ENCODE assay signal across 8 cellular contexts in genomic region chr4:8403173-8403753, GRCh38. TPM values are rescaled to one million over a fixed set of nuclear protein-coding genes. Genes with fewer than 3 reads are reported as not detected.
DNase-seq lines count a peak whose midpoint lies in the region; ATAC-seq, FAIRE-seq and TF ChIP-seq lines count a peak whose summit lies in the region.

No MANE protein-coding gene starts in this region.

- H4K5ac ChIP-seq in H1 (ENCODE audit: insufficient read length, low read depth, low read length) = no peak overlapping the region

- H4K8ac ChIP-seq in H1 (ENCODE audit: extremely low read depth, insufficient read depth, low read length) (no peak overlapping the region), mesenchymal stem cell (ENCODE audit: low read length) (no peak overlapping the region)

- peak in 2 of 3 experiments; percentile 87 to 93; a peak in 3 of 4 replicates for TF ChIP-seq CTCF in H1 (IDR thresholded peaks at IDR 0.05; ENCODE audit: control extremely low read depth in 1 of 3, insufficient read depth in 1 of 3, low read depth in 1 of 3, low read length in 3 of 3)

- H3K9me3 ChIP-seq in H1 (ENCODE audit: insufficient read depth in 2 of 2, low read depth in 1 of 2, low read length in 1 of 2) = no peaks in the 10 kb centered on the region; a peak in 1 of 4 replicates
- H3K9me3 ChIP-seq in mesenchymal stem cell (ENCODE audit: control insufficient read depth, low read length) = no peaks in the 10 kb centered on the region

- H3K4ac ChIP-seq in H1 (replicated peaks; ENCODE audit: insufficient read length, low read depth, low read length) (no peak overlapping the region), mesenchymal stem cell (ENCODE audit: low read depth in 1 of 2, low read length in 2 of 2) (no peak overlapping the region)

- H3K36me3 ChIP-seq in H1 (ENCODE audit: control insufficient read depth in 2 of 4, insufficient read depth in 4 of 4, low read length in 3 of 4) = peaks cover 0 to 3% (median 0%) of the 10 kb centered on the region in 4 experiments; a peak in 1 of 8 replicates
- peaks cover 62 to 68% of the 10 kb centered on the region in 2 experiments for H3K36me3 ChIP-seq in mesenchymal stem cell (ENCODE audit: control insufficient read depth in 1 of 2, insufficient read depth in 2 of 2, low read depth in 1 of 2, low read length in 2 of 2)

- H3K4me3 ChIP-seq in H1 (ENCODE audit: extremely low read depth in 1 of 4, insufficient read depth in 2 of 4, low read depth in 3 of 4, low read length in 4 of 4) = no peak overlapping the region
- H3K4me3 ChIP-seq in mesenchymal stem cell (ENCODE audit: insufficient read depth in 1 of 2, low read depth in 1 of 2, low read length in 2 of 2) = no peak overlapping the region

- H2BK120ac ChIP-seq in H1 (replicated peaks; ENCODE audit: low read depth, low read length) (no peak overlapping the region), mesenchymal stem cell (ENCODE audit: low read depth, low read length) (no peak overlapping the region)

- DNase-seq in AG08395 (ENCODE audit: low spot score) (peak; percentile 95), GM18507 (ENCODE audit: extremely low spot score, insufficient read length, low read depth) (peak; percentile 49), NCI-H2227 (lab: John Stamatoyannopoulos, UW; ENCODE audit: unreplicated experiment) (peak; percentile 67), H1 (ENCODE audit: low read depth in 1 of 2, low spot score in 2 of 2) (peak; percentile 33 to 93), mesenchymal stem cell (peak; percentile 78)
- DNase-seq in activated CD4-positive, alpha-beta T cell treated with anti-CD3 and anti-CD28 coated beads, Interleukin-2, amount 50 U/mL, for 4 hours = peak; percentile 18 to 43
- DNase-seq in stimulated activated CD8-positive, alpha-beta memory T cell treated with anti-CD3 and anti-CD28 coated beads, Interleukin-7, amount 100 ng/mL, for 48 hours (ENCODE audit: extremely low read depth in 1 of 2, low read depth in 1 of 2) = peak; percentile 14 to 17

- no peak overlapping the region for H3K18ac ChIP-seq in H1 (ENCODE audit: extremely low read depth, low read length)
- H3K18ac ChIP-seq in mesenchymal stem cell (ENCODE audit: low read depth in 1 of 2, low read length in 2 of 2) = no peak overlapping the region

- peak; percentile 94 to 97 for TF ChIP-seq RAD21 in H1 (IDR thresholded peaks at IDR 0.05 in 1 of 2, conservative IDR thresholded peaks at IDR 0.05 in 1 of 2; ENCODE audit: low read depth in 2 of 2, low read length in 2 of 2)

- H3K79me1 ChIP-seq in H1 (ENCODE audit: low read depth, low read length) = no peaks in the 10 kb centered on the region
- peaks cover 12% of the 10 kb centered on the region for H3K79me1 ChIP-seq in mesenchymal stem cell (replicated peaks; ENCODE audit: low read length, poor library complexity, severe bottlenecking)

- ATAC-seq in GM19397 (IDR thresholded peaks at IDR 0.05; ENCODE audit: unreplicated experiment) = no peak

- H3K9ac ChIP-seq in H1 (replicated peaks in 1 of 4; ENCODE audit: extremely low read depth in 1 of 4, low read depth in 3 of 4, low read length in 3 of 4) = no peak overlapping the region
- peak overlapping the region; percentile 12 for H3K9ac ChIP-seq in mesenchymal stem cell (ENCODE audit: low read length)

- H2BK20ac ChIP-seq in H1 (ENCODE audit: low read length) = no peak overlapping the region

- H2AFZ ChIP-seq in H1 (ENCODE audit: low read length) (no peak overlapping the region), mesenchymal stem cell (ENCODE audit: low read depth, low read length) (no peak overlapping the region)

- WGBS in H1 (ENCODE audit: extremely low coverage in 1 of 2, insufficient coverage in 1 of 2, insufficient read length in 1 of 2, insufficient replicate concordance in 2 of 2, low coverage in 1 of 2, low lambda C conversion rate in 2 of 2, missing lambda C conversion rate in 1 of 2), 2 experiments = 64% methylated on average over 12 of the region's 12 CpGs; no CpG with 5 or more reads in 1 of the 2 experiments
- 46% methylated on average over 12 of the region's 12 CpGs for WGBS in mesenchymal stem cell

- H3K27me3 ChIP-seq in H1 (replicated peaks in 1 of 4; ENCODE audit: control insufficient read depth in 3 of 4, extremely low read depth in 1 of 4, insufficient read depth in 3 of 4, low read length in 3 of 4) = no peaks in the 10 kb centered on the region
- no peaks in the 10 kb centered on the region for H3K27me3 ChIP-seq in mesenchymal stem cell (ENCODE audit: control insufficient read depth in 1 of 2, insufficient read depth in 1 of 2, low read length in 2 of 2)

- H3K4me1 ChIP-seq in H1 (replicated peaks in 1 of 4; ENCODE audit: control insufficient read depth in 3 of 4, insufficient read depth in 4 of 4, low read length in 3 of 4) = no peaks in the 10 kb centered on the region; a peak in 1 of 7 replicates
- H3K4me1 ChIP-seq in mesenchymal stem cell (ENCODE audit: control insufficient read depth, insufficient read depth, low read depth, low read length) = peaks cover 6% of the 10 kb centered on the region

- H3K14ac ChIP-seq in H1 (ENCODE audit: insufficient read length) (no peak overlapping the region), mesenchymal stem cell (ENCODE audit: low read length in 2 of 2) (no peak overlapping the region)

- H3K27ac ChIP-seq in H1 (ENCODE audit: low read depth, low read length) = no peak overlapping the region
- no peak overlapping the region for H3K27ac ChIP-seq in mesenchymal stem cell (ENCODE audit: low read length, poor library complexity, severe bottlenecking)

- no peaks in the 10 kb centered on the region for H4K20me1 ChIP-seq in H1 (replicated peaks in 1 of 2; ENCODE audit: control insufficient read depth in 1 of 2, insufficient read depth in 2 of 2, low read length in 2 of 2)

- no peak for TF ChIP-seq POLR2A in H1 (IDR thresholded peaks at IDR 0.05; ENCODE audit: control extremely low read depth in 1 of 2, low read depth in 2 of 2, low read length in 2 of 2)

- H3K79me2 ChIP-seq in H1 (ENCODE audit: control insufficient read depth in 1 of 2, insufficient read depth in 2 of 2, low read length in 2 of 2) = no peaks in the 10 kb centered on the region

- no peak overlapping the region for H2BK12ac ChIP-seq in H1 (ENCODE audit: low read depth, low read length)
- peak overlapping the region in 1 of 2 experiments; percentile 29 for H2BK12ac ChIP-seq in mesenchymal stem cell (ENCODE audit: low read length in 2 of 2)

- no peak overlapping the region for H3K4me2 ChIP-seq in H1 (ENCODE audit: insufficient read depth in 1 of 2, low read depth in 2 of 2, low read length in 2 of 2)
- no peak overlapping the region for H3K4me2 ChIP-seq in mesenchymal stem cell (ENCODE audit: low read length, poor library complexity, severe bottlenecking)

- no peak overlapping the region for H2AK5ac ChIP-seq in H1 (ENCODE audit: low read depth, low read length)
- no peak overlapping the region for H2AK5ac ChIP-seq in mesenchymal stem cell (ENCODE audit: low read length, severe bottlenecking)

- H3K23me2 ChIP-seq in H1 (ENCODE audit: low read depth, low read length) = no peaks in the 10 kb centered on the region

- CTCF ChIA-PET in H1 (lab: Charles Lee; ENCODE audit: partially characterized antibody) = interaction anchor here (0.7 to 10.4 kb wide), 42 partner anchors 8 to 368 kb away, joined by 3 to 94 read pairs (median 4); no protein-coding TSS in a partner anchor

- H3K23ac ChIP-seq in H1 (ENCODE audit: insufficient read length) (no peak overlapping the region), mesenchymal stem cell (ENCODE audit: low read length in 2 of 2) (no peak overlapping the region)

- no peak overlapping the region for H3K56ac ChIP-seq in H1 (replicated peaks; ENCODE audit: insufficient read length, low read depth, low read length)

- no peak overlapping the region for H2BK5ac ChIP-seq in H1 (ENCODE audit: low read depth, low read length)
- no peak overlapping the region for H2BK5ac ChIP-seq in mesenchymal stem cell (ENCODE audit: low read depth, low read length, poor library complexity, severe bottlenecking)

- FAIRE-seq in GM18507 (lab: Jason Lieb, UNC) (no peak), H1 (lab: Jason Lieb, UNC) (peak; percentile 78)

- POLR2A ChIA-PET in H1 (lab: Charles Lee; ENCODE audit: partially characterized antibody) = no interaction called here

- H2BK15ac ChIP-seq in H1 (ENCODE audit: low read length) (no peak overlapping the region), mesenchymal stem cell (ENCODE audit: low read depth, poor library complexity, severe bottlenecking) (no peak overlapping the region)

- no peak overlapping the region for H4K91ac ChIP-seq in H1 (replicated peaks; ENCODE audit: insufficient read length, low read length)
- no peak overlapping the region for H4K91ac ChIP-seq in mesenchymal stem cell (ENCODE audit: low read length)

- no peak for TF ChIP-seq EP300 in H1 (IDR thresholded peaks at IDR 0.05; ENCODE audit: borderline replicate concordance in 1 of 2, low read depth in 2 of 2, low read length in 2 of 2)

TF ChIP-seq in H1, 55 proteins besides CTCF, POLR2A, EP300 and RAD21 (continues in another document):
- TF ChIP-seq GABPA (IDR thresholded peaks at IDR 0.05; ENCODE audit: borderline replicate concordance, insufficient read depth, low read length) = peak; percentile 58; the same call in 1 of the 2 replicates

RNA-seq across cellular contexts. Expression of gene ACOX3, which starts 37.3 kb away (rescaled TPM):
- 9.9 and 10.2 TPM in 2 replicates for total RNA-seq in H1 (2021; fragmentation: NEBNext Ultra II Directional; extraction: Animal tissue kit (Norgen Biotek cat#: 25700))
- 2.5 and 4.3 TPM in 2 replicates for polyA plus RNA-seq in H1 (2011; rRNA removed)
- 3.5 TPM for polyA plus RNA-seq in H1 (2011; cell fraction: cytosol; rRNA removed)
- 4.9 TPM for polyA plus RNA-seq in H1 (2011; cell fraction: nucleus; rRNA removed)
- polyA plus RNA-seq in H1 (2012, experiment 1 of 2) = 5.7 to 10.4 TPM (median 7.9 TPM) in 4 replicates
- polyA plus RNA-seq in H1 (2012, experiment 2 of 2) = 8.1 TPM
- polyA plus RNA-seq in H1 (2013, experiment 1 of 2) = 6.0 TPM
- polyA plus RNA-seq in H1 (2013, experiment 2 of 2) = 5.7 TPM
- 5.4 and 9.0 TPM in 2 replicates for polyA minus RNA-seq in H1 (2011; rRNA and poly(A)+ RNA removed)
- polyA minus RNA-seq in H1 (2011; cell fraction: cytosol; rRNA and poly(A)+ RNA removed) = 2.1 TPM
- 5.4 TPM for polyA minus RNA-seq in H1 (2011; cell fraction: nucleus; rRNA and poly(A)+ RNA removed)
- polyA plus RNA-seq in mesenchymal stem cell (2013, experiment 1 of 2) = 10.4 TPM
- polyA plus RNA-seq in mesenchymal stem cell (2013, experiment 2 of 2) = 12.2 TPM

RNA-seq across cellular contexts. Expression of gene TRMT44, which starts 37.3 kb away (rescaled TPM):
- total RNA-seq in H1 (2021; fragmentation: NEBNext Ultra II Directional; extraction: Animal tissue kit (Norgen Biotek cat#: 25700)) = 20.1 and 23.9 TPM in 2 replicates
- polyA plus RNA-seq in H1 (2011; rRNA removed) = 8.6 and 11.6 TPM in 2 replicates
- polyA plus RNA-seq in H1 (2011; cell fraction: cytosol; rRNA removed) = 10.6 TPM
- 37.2 TPM for polyA plus RNA-seq in H1 (2011; cell fraction: nucleus; rRNA removed)
- 9.3 to 14.4 TPM (median 11.8 TPM) in 4 replicates for polyA plus RNA-seq in H1 (2012, experiment 1 of 2)
- 5.4 TPM for polyA plus RNA-seq in H1 (2012, experiment 2 of 2)
- polyA plus RNA-seq in H1 (2013, experiment 1 of 2) = 7.4 TPM
- polyA plus RNA-seq in H1 (2013, experiment 2 of 2) = 7.0 TPM
- 14.1 and 18.0 TPM in 2 replicates for polyA minus RNA-seq in H1 (2011; rRNA and poly(A)+ RNA removed)
- polyA minus RNA-seq in H1 (2011; cell fraction: cytosol; rRNA and poly(A)+ RNA removed) = 19.2 TPM
- polyA minus RNA-seq in H1 (2011; cell fraction: nucleus; rRNA and poly(A)+ RNA removed) = 52.7 TPM
- 3.7 TPM for polyA plus RNA-seq in mesenchymal stem cell (2013, experiment 1 of 2)
- polyA plus RNA-seq in mesenchymal stem cell (2013, experiment 2 of 2) = 3.6 TPM

Comparison
In these comparisons a context has a peak if more than half of its experiments do, and no peak if none do; other contexts are left out.
1. DNase-seq: peak in every context shown above with its lines; median percentile 95 in AG08395; 78 in mesenchymal stem cell; 67 in NCI-H2227; 63 in H1; 49 in GM18507; 30 in activated CD4-positive, alpha-beta T cell treated with anti-CD3 and anti-CD28 coated beads, Interleukin-2, amount 50 U/mL, for 4 hours; 16 in stimulated activated CD8-positive, alpha-beta memory T cell treated with anti-CD3 and anti-CD28 coated beads, Interleukin-7, amount 100 ng/mL, for 48 hours.